1 cellular context compared by ENCODE assay signal in the genomic region with DNA sequence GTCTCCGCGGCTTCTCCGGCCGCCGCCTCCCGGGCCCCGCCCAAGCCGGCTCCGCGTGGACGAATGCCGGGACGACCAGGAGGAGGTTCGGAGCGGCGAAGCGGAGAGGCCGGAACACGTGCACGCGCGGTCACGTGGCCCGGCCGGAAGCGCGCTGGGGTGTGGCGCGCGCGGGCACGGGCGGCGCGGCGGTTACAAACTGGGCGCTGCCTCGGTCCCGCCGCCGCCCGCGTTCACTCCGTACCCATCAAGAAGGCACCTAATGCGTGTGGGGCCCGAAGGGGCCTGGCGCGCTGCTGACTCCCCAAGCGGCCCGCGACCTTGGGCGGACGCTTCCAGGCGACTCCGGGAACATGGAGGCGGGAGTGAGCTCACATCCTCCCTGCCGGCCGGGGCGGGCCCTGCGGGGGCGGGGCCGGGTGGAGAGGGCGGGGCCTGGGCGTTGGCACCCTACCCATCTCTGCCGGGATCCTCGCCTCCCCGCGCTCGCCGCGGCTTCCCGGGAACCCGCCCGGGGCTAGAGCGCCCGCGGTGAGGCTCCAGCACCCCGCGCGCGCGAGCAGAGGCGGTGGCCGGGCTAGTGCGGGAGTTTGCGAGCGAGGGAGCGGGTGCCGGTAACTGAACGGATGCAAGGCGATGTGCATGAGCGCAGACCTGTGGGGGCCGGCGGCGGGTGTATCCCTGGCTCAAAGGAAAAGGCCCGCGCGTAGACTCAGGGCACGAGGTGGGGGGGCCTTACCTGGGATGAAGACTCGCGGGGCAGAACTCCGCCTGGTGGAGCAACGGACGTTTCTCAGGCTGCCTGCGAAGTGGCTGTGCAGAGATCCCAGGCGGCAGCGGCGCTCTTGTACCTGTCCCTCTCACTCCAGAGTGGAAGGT.
TF ChIP-seq lines count a peak whose summit lies in the region.

Gene TMEM185B (minus strand): TSS at position 367 of the 879 bp plus-strand sequence. CDS start 424 bp downstream, outside the sequence.

TF ChIP-seq in GM12878, 131 proteins besides CTCF, POLR2A, EP300 and RAD21 (continued from another document and continues in another):
- TF ChIP-seq IRF3 (IDR thresholded peaks at IDR 0.05) (0 out of 2 replicates have a peak, but pooled peaks have one; percentile 14), HDGF (IDR thresholded peaks at IDR 0.05) (no peak), SIN3A (IDR thresholded peaks at IDR 0.05; ENCODE audit: low read depth, low read length) (no peak; the same call in 1 of the 2 replicates), ESRRA (IDR thresholded peaks at IDR 0.05; ENCODE audit: low read length) (peak; percentile 85; the same call in 1 of the 2 replicates), BCL11A (IDR thresholded peaks at IDR 0.05; ENCODE audit: low read depth, low read length) (no peak), ETV6 (conservative IDR thresholded peaks at IDR 0.05 in 1 of 2, IDR thresholded peaks at IDR 0.05 in 1 of 2; ENCODE audit: borderline replicate concordance in 1 of 2, low read depth in 1 of 2) (peak in 1 of 2 experiments; percentile 15; a peak in 1 of 4 replicates), MAX (IDR thresholded peaks at IDR 0.05; ENCODE audit: low read depth, low read length) (peak; percentile 96), MEF2A (IDR thresholded peaks at IDR 0.05; ENCODE audit: insufficient read depth, low read depth, low read length) (0 out of 2 replicates have a peak, but pooled peaks have one; percentile 9), NFIC (IDR thresholded peaks at IDR 0.05; ENCODE audit: low read depth, low read length) (no peak), SUZ12 (IDR thresholded peaks at IDR 0.05; ENCODE audit: unreplicated experiment) (no peak), SMAD1 (IDR thresholded peaks at IDR 0.05; ENCODE audit: low read depth, partially characterized antibody) (no peak), YY1 (IDR thresholded peaks at IDR 0.05; ENCODE audit: low read depth, low read length) (peak; percentile 84), LARP7 (IDR thresholded peaks at IDR 0.05) (peak; percentile 89), KLF5 (IDR thresholded peaks at IDR 0.05; ENCODE audit: partially characterized antibody) (peak; percentile 75), POLR2AphosphoS2 (IDR thresholded peaks at IDR 0.05; ENCODE audit: low read depth, low read length) (peak; percentile 86; the same call in 1 of the 2 replicates), IRF4 (IDR thresholded peaks at IDR 0.05; ENCODE audit: low read depth, low read length) (no peak), ZBTB11 (CRISPR knock-in tag; IDR thresholded peaks at IDR 0.05) (peak; percentile 54), ZNF384 (IDR thresholded peaks at IDR 0.05; ENCODE audit: borderline replicate concordance, low read depth, low read length) (no peak), TARDBP (IDR thresholded peaks at IDR 0.05; ENCODE audit: borderline replicate concordance) (0 out of 2 replicates have a peak, but pooled peaks have one; percentile 61), ZBTB40 (IDR thresholded peaks at IDR 0.05; ENCODE audit: borderline replicate concordance) (no peak), SMAD5 (IDR thresholded peaks at IDR 0.05; ENCODE audit: low read depth) (peak; percentile 71; the same call in 1 of the 2 replicates), SP1 (IDR thresholded peaks at IDR 0.05; ENCODE audit: low read depth, low read length) (no peak), ZNF207 (IDR thresholded peaks at IDR 0.05; ENCODE audit: borderline replicate concordance) (peak; percentile 94), CBFB (IDR thresholded peaks at IDR 0.05; ENCODE audit: low read depth) (no peak), ATF7 (IDR thresholded peaks at IDR 0.05; ENCODE audit: low read depth) (no peak), SKIL (IDR thresholded peaks at IDR 0.05; ENCODE audit: low read depth, poor library complexity, severe bottlenecking) (no peak), EED (IDR thresholded peaks at IDR 0.05; ENCODE audit: low read depth) (no peak; the same call in 1 of the 2 replicates), FOXM1 (IDR thresholded peaks at IDR 0.05; ENCODE audit: low read depth, low read length) (no peak), NBN (IDR thresholded peaks at IDR 0.05) (no peak), MEF2B (IDR thresholded peaks at IDR 0.05; ENCODE audit: partially characterized antibody, poor library complexity, severe bottlenecking) (no peak), FOS (IDR thresholded peaks at IDR 0.05; ENCODE audit: borderline replicate concordance, extremely low read depth, insufficient read length) (no peak), WRNIP1 (IDR thresholded peaks at IDR 0.05; ENCODE audit: borderline replicate concordance, low read depth, low read length) (no peak)
- TF ChIP-seq, protein P1, sequence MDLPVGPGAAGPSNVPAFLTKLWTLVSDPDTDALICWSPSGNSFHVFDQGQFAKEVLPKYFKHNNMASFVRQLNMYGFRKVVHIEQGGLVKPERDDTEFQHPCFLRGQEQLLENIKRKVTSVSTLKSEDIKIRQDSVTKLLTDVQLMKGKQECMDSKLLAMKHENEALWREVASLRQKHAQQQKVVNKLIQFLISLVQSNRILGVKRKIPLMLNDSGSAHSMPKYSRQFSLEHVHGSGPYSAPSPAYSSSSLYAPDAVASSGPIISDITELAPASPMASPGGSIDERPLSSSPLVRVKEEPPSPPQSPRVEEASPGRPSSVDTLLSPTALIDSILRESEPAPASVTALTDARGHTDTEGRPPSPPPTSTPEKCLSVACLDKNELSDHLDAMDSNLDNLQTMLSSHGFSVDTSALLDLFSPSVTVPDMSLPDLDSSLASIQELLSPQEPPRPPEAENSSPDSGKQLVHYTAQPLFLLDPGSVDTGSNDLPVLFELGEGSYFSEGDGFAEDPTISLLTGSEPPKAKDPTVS (IDR thresholded peaks at IDR 0.05; ENCODE audit: low read depth, low read length) = no peak
- TF ChIP-seq, protein P2, sequence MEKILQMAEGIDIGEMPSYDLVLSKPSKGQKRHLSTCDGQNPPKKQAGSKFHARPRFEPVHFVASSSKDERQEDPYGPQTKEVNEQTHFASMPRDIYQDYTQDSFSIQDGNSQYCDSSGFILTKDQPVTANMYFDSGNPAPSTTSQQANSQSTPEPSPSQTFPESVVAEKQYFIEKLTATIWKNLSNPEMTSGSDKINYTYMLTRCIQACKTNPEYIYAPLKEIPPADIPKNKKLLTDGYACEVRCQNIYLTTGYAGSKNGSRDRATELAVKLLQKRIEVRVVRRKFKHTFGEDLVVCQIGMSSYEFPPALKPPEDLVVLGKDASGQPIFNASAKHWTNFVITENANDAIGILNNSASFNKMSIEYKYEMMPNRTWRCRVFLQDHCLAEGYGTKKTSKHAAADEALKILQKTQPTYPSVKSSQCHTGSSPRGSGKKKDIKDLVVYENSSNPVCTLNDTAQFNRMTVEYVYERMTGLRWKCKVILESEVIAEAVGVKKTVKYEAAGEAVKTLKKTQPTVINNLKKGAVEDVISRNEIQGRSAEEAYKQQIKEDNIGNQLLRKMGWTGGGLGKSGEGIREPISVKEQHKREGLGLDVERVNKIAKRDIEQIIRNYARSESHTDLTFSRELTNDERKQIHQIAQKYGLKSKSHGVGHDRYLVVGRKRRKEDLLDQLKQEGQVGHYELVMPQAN (conservative IDR thresholded peaks at IDR 0.05) = peak; percentile 92
- TF ChIP-seq, protein P3, sequence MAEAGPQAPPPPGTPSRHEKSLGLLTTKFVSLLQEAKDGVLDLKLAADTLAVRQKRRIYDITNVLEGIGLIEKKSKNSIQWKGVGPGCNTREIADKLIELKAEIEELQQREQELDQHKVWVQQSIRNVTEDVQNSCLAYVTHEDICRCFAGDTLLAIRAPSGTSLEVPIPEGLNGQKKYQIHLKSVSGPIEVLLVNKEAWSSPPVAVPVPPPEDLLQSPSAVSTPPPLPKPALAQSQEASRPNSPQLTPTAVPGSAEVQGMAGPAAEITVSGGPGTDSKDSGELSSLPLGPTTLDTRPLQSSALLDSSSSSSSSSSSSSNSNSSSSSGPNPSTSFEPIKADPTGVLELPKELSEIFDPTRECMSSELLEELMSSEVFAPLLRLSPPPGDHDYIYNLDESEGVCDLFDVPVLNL (IDR thresholded peaks at IDR 0.05; ENCODE audit: low read depth, low read length) = 0 out of 2 replicates have a peak, but pooled peaks have one; percentile 19
